ENCODE assay signal across 8 cellular contexts in genomic region chr20:2839732-2840137, GRCh38. TPM values are rescaled to one million over a fixed set of nuclear protein-coding genes. Genes with fewer than 3 reads are reported as not detected.
DNase-seq lines count a peak whose midpoint lies in the region; ATAC-seq and TF ChIP-seq lines count a peak whose summit lies in the region.

No MANE protein-coding gene starts in this region.

- H3K4me2 ChIP-seq in GM23248 (ENCODE audit: unreplicated experiment) (peak overlapping the region; percentile 79), hepatocyte (peak overlapping the region; percentile 99)

- no peaks in the 10 kb centered on the region for H4K20me1 ChIP-seq in GM23248 (ENCODE audit: insufficient read depth)
- H4K20me1 ChIP-seq in hepatocyte (ENCODE audit: insufficient read depth, poor library complexity, severe bottlenecking): no peaks in the 10 kb centered on the region

- no peak for TF ChIP-seq CTCF in VCaP (conservative IDR thresholded peaks at IDR 0.05)
- no peak for TF ChIP-seq CTCF in hepatocyte (IDR thresholded peaks at IDR 0.05; ENCODE audit: poor library complexity)

- no peaks in the 10 kb centered on the region for H3K36me3 ChIP-seq in GM23248 (ENCODE audit: low read depth)
- no peaks in the 10 kb centered on the region for H3K36me3 ChIP-seq in hepatocyte (replicated peaks; ENCODE audit: insufficient read depth, low read depth)

- no peaks in the 10 kb centered on the region for H3K27me3 ChIP-seq in GM23248 (replicated peaks; ENCODE audit: insufficient read depth)
- H3K27me3 ChIP-seq in hepatocyte: no peaks in the 10 kb centered on the region

- WGBS in GM23248 (ENCODE audit: low coverage in 1 of 2, low lambda C conversion rate in 2 of 2, missing lambda C conversion rate in 2 of 2), 2 experiments: 87 to 96% methylated on average over 18 to 21 of the region's 21 CpGs
- WGBS in hepatocyte (ENCODE audit: low lambda C conversion rate, missing lambda C conversion rate): 94% methylated on average over 20 of the region's 21 CpGs

- H3K4me1 ChIP-seq in GM23248 (ENCODE audit: insufficient read depth) (no peaks in the 10 kb centered on the region), hepatocyte (ENCODE audit: insufficient read depth) (peaks cover 15% of the 10 kb centered on the region)

- H3F3A ChIP-seq in GM23248 (ENCODE audit: insufficient read depth): no peaks in the 10 kb centered on the region

- in situ Hi-C loops in GM23248 (cut with MboI): no loop called here

- H3K27ac ChIP-seq in GM23248 (no peak overlapping the region), VCaP (peak overlapping the region; percentile 91), hepatocyte (no peak overlapping the region), skin epidermis (peak overlapping the region; percentile 60 to 98 (median 92))

- H3K9me2 ChIP-seq in GM23248 (ENCODE audit: insufficient read depth): no peaks in the 10 kb centered on the region
- no peaks in the 10 kb centered on the region for H3K9me2 ChIP-seq in hepatocyte (replicated peaks; ENCODE audit: insufficient read depth)

- DNase-seq in GM23248 (no peak), hepatocyte (ENCODE audit: low spot score) (no peak), NCI-H446 (lab: John Stamatoyannopoulos, UW) (no peak), GM19238 (ENCODE audit: insufficient read length, low spot score) (no peak), NCI-H1105 treated with DMSO at 0.1 percent for 48 hours (lab: John Stamatoyannopoulos, UW) (no peak)

- peak overlapping the region; percentile 94 for H2AFZ ChIP-seq in GM23248
- peak overlapping the region; percentile 100 for H2AFZ ChIP-seq in hepatocyte

- no peak for ATAC-seq in HG03139 (IDR thresholded peaks at IDR 0.05; ENCODE audit: unreplicated experiment)

- H3K9me3 ChIP-seq in GM23248 (ENCODE audit: low read depth): no peaks in the 10 kb centered on the region
- H3K9me3 ChIP-seq in hepatocyte (ENCODE audit: low read depth): no peaks in the 10 kb centered on the region

- H3K79me2 ChIP-seq in GM23248 (ENCODE audit: insufficient read depth) (peaks cover 40% of the 10 kb centered on the region), hepatocyte (peaks cover 35% of the 10 kb centered on the region)

- peak overlapping the region; percentile 87 for H3K9ac ChIP-seq in GM23248

- H3K4me3 ChIP-seq in GM23248: peak overlapping the region; percentile 90
- peak overlapping the region; percentile 98 for H3K4me3 ChIP-seq in hepatocyte
- H3K4me3 ChIP-seq in skin epidermis: peak overlapping the region; percentile 52 to 94 (median 88)

RNA-seq across cellular contexts. Expression of gene PCED1A, which starts 0.7 kb away (rescaled TPM):
- total RNA-seq in GM23248 (2014; rRNA removed; shearing (Covaris generic)): 36.8 and 39.2 TPM in 2 replicates
- 17.3 and 20.7 TPM in 2 replicates for polyA plus RNA-seq in GM23248 (2016; fragmentation: Nextera tagmentation; extraction: Ambion mirVana)
- 36.8 and 43.0 TPM in 2 replicates for total RNA-seq in hepatocyte
- polyA plus RNA-seq in hepatocyte: 41.2 and 54.2 TPM in 2 replicates

RNA-seq across cellular contexts. Expression of gene VPS16, which starts 0.8 kb away (rescaled TPM):
- total RNA-seq in GM23248 (2014; rRNA removed; shearing (Covaris generic)): 35.2 and 36.2 TPM in 2 replicates
- 23.0 and 24.2 TPM in 2 replicates for polyA plus RNA-seq in GM23248 (2016; fragmentation: Nextera tagmentation; extraction: Ambion mirVana)
- 28.5 and 34.6 TPM in 2 replicates for total RNA-seq in hepatocyte
- 38.1 and 42.9 TPM in 2 replicates for polyA plus RNA-seq in hepatocyte

RNA-seq across cellular contexts. Expression of gene TMEM239, which starts 23.6 kb away (rescaled TPM):
- not detected in 2 replicates for total RNA-seq in GM23248 (2014; rRNA removed; shearing (Covaris generic))
- polyA plus RNA-seq in GM23248 (2016; fragmentation: Nextera tagmentation; extraction: Ambion mirVana): not detected in 2 replicates
- total RNA-seq in hepatocyte: not detected in 2 replicates
- not detected in 2 replicates for polyA plus RNA-seq in hepatocyte

RNA-seq across cellular contexts. Expression of gene C20orf141, which starts 24.9 kb away (rescaled TPM):
- total RNA-seq in GM23248 (2014; rRNA removed; shearing (Covaris generic)): not detected in 2 replicates
- polyA plus RNA-seq in GM23248 (2016; fragmentation: Nextera tagmentation; extraction: Ambion mirVana) (not detected in 2 replicates), hepatocyte (0.68 TPM in 1 of 2 replicates, not detected in the other)
- not detected in 2 replicates for total RNA-seq in hepatocyte

RNA-seq across cellular contexts. Expression of gene PTPRA, which starts 33.5 kb away (rescaled TPM):
- total RNA-seq in GM23248 (2014; rRNA removed; shearing (Covaris generic)): 27.4 and 50.8 TPM in 2 replicates
- polyA plus RNA-seq in GM23248 (2016; fragmentation: Nextera tagmentation; extraction: Ambion mirVana) (37.4 and 37.9 TPM in 2 replicates), hepatocyte (36.7 and 45.1 TPM in 2 replicates)
- total RNA-seq in hepatocyte: 51.8 and 54.7 TPM in 2 replicates

Comparison
In these comparisons a context has a peak if more than half of its experiments do, and no peak if none do; other contexts are left out.
1. H3K27ac ChIP-seq: peak in VCaP (single experiment) and skin epidermis (21 of 21); none in GM23248 (single experiment) and hepatocyte (single experiment).
2. Peak in every context shown above with its lines, with median percentiles within 50 percentile points of each other: H3K4me3 ChIP-seq.